Comparison of ENCODE assay signal across 18 cellular contexts in the genomic region with DNA sequence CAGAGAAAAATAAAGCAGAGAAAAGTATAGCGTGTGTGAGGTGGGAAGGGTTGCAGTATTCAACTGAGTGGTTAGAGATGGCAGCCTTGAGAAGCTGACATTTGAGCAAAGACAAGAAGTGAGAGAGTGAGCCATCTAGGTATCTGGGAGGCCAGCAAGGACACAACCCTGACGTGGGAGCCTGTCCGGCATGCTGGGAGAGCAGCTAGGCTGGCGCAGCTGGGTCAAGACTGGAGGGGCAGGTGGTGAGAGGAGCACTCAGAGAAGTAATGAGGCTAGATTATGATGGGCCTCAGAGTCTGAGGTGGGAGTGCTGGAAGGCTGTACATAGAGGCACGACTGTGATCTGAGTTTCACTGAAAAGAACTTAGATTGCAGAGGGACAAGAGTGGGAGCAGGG. TPM values are rescaled to one million over a fixed set of nuclear protein-coding genes. Genes with fewer than 3 reads are reported as not detected.
DNase-seq lines count a peak whose midpoint lies in the region; ATAC-seq and TF ChIP-seq lines count a peak whose summit lies in the region.
"Had no signal": no experiment of that assay in that cellular context is flagged by ENCODE, and none has a peak within 500 bp of the region (broad histone marks: within the 10 kb centered on the region; RNA-seq: fewer than 3 reads in every experiment).

No MANE protein-coding gene starts in this region.

- POLR2A ChIA-PET in activated CD4-positive, alpha-beta memory T cell treated with anti-CD3 and anti-CD28 coated beads, Interleukin-2, amount 10 ng/mL, durations not matched to agents 7 days and 5 days (lab: Charles Lee): interaction anchor here (1.0 kb wide), 1 partner anchor 13 kb away, joined by 3 read pairs; the partner anchor contains the start of gene TTPAL

- H3K9me3 Mint-ChIP-seq in activated naive CD4-positive, alpha-beta T cell treated with anti-CD3 and anti-CD28 coated beads, Interleukin-2, amount 50 U/mL, for 72 hours: no peaks in the 10 kb centered on the region
- no peaks in the 10 kb centered on the region for H3K9me3 Mint-ChIP-seq in activated CD4-positive, alpha-beta memory T cell treated with anti-CD3 and anti-CD28 coated beads, Interleukin-2, amount 10 ng/mL, durations not matched to agents 7 days and 5 days
- H3K9me3 Mint-ChIP-seq in memory B cell: no peaks in the 10 kb centered on the region
- no peaks in the 10 kb centered on the region for H3K9me3 Mint-ChIP-seq in type B pancreatic cell
- H3K9me3 Mint-ChIP-seq: IgD-negative memory B cell, WTC11 had no signal

- no peaks in the 10 kb centered on the region for H3K27me3 Mint-ChIP-seq in activated CD4-positive, alpha-beta memory T cell treated with anti-CD3 and anti-CD28 coated beads, Interleukin-2, amount 10 ng/mL, durations not matched to agents 7 days and 5 days
- no peaks in the 10 kb centered on the region for H3K27me3 Mint-ChIP-seq in memory B cell
- no peaks in the 10 kb centered on the region for H3K27me3 Mint-ChIP-seq in type B pancreatic cell
- H3K27me3 Mint-ChIP-seq: IgD-negative memory B cell had no signal

- DNase-seq in activated naive CD4-positive, alpha-beta T cell treated with anti-CD3 and anti-CD28 coated beads, Interleukin-2, amount 50 U/mL, for 72 hours (ENCODE audit: low spot score in 2 of 2): no peak
- no peak for DNase-seq in activated naive CD4-positive, alpha-beta T cell treated with Interleukin-2 at 50 U/mL for 16 hours
- DNase-seq in activated CD4-positive, alpha-beta memory T cell treated with anti-CD3 and anti-CD28 coated beads, Interleukin-2, amount 10 ng/mL, durations not matched to agents 7 days and 5 days: no peak
- DNase-seq in memory B cell (ENCODE audit: low spot score in 2 of 2) (no peak), type B pancreatic cell (ENCODE audit: extremely low spot score, unreplicated experiment) (no peak), GM13976 (ENCODE audit: low spot score) (no peak), iPS-NIHi11 (ENCODE audit: low spot score) (no peak)
- DNase-seq: activated CD4-positive, alpha-beta T cell treated with anti-CD3 and anti-CD28 coated beads, Interleukin-2, amount 50 U/mL, for 48 hours; body of pancreas; DMS 273 treated with DMSO at 0.1 percent for 48 hours; head of caudate nucleus; NCI-H2081; NCI-H345; NCI-H748 treated with DMSO at 0.1 percent for 48 hours had no signal

- no peak for ATAC-seq in activated naive CD4-positive, alpha-beta T cell treated with anti-CD3 and anti-CD28 coated beads, Interleukin-2, amount 50 U/mL, for 72 hours
- no peak for ATAC-seq in memory B cell (ENCODE audit: low read depth)
- no peak for ATAC-seq in GM18502 (IDR thresholded peaks at IDR 0.05; ENCODE audit: poor library complexity, unreplicated experiment)
- ATAC-seq: body of pancreas, HCT116, WTC11 had no signal

- no peaks in the 10 kb centered on the region for H3K36me3 Mint-ChIP-seq in activated naive CD4-positive, alpha-beta T cell treated with anti-CD3 and anti-CD28 coated beads, Interleukin-2, amount 50 U/mL, for 72 hours
- H3K36me3 Mint-ChIP-seq in activated CD4-positive, alpha-beta memory T cell treated with anti-CD3 and anti-CD28 coated beads, Interleukin-2, amount 10 ng/mL, durations not matched to agents 7 days and 5 days (ENCODE audit: low read depth): peaks cover 53% of the 10 kb centered on the region
- H3K36me3 Mint-ChIP-seq in memory B cell (peaks cover 25% of the 10 kb centered on the region), type B pancreatic cell (peaks cover 26% of the 10 kb centered on the region)
- H3K36me3 Mint-ChIP-seq: IgD-negative memory B cell had no signal

- in situ Hi-C loops in GM13976 (cut with MboI; ENCODE audit: low sequenced_read_pairs, unreplicated experiment): no loop called here

- CTCF ChIA-PET in activated CD4-positive, alpha-beta memory T cell treated with anti-CD3 and anti-CD28 coated beads, Interleukin-2, amount 10 ng/mL, durations not matched to agents 7 days and 5 days (lab: Charles Lee): no interaction called here

- no peak overlapping the region for H3K4me3 Mint-ChIP-seq in activated CD4-positive, alpha-beta memory T cell treated with anti-CD3 and anti-CD28 coated beads, Interleukin-2, amount 10 ng/mL, durations not matched to agents 7 days and 5 days
- H3K4me3 Mint-ChIP-seq in memory B cell (no peak overlapping the region), type B pancreatic cell (no peak overlapping the region)
- H3K4me3 Mint-ChIP-seq: WTC11 had no signal

- H3K4me1 Mint-ChIP-seq in activated CD4-positive, alpha-beta memory T cell treated with anti-CD3 and anti-CD28 coated beads, Interleukin-2, amount 10 ng/mL, durations not matched to agents 7 days and 5 days: peaks cover 26% of the 10 kb centered on the region
- H3K4me1 Mint-ChIP-seq in memory B cell: no peaks in the 10 kb centered on the region
- H3K4me1 Mint-ChIP-seq in type B pancreatic cell (ENCODE audit: unreplicated experiment): no peaks in the 10 kb centered on the region
- H3K4me1 Mint-ChIP-seq: WTC11 had no signal

- peak overlapping the region; percentile 4 to 45 for H3K27ac Mint-ChIP-seq in activated naive CD4-positive, alpha-beta T cell treated with anti-CD3 and anti-CD28 coated beads, Interleukin-2, amount 50 U/mL, for 72 hours
- peak overlapping the region; percentile 2 for H3K27ac Mint-ChIP-seq in activated CD4-positive, alpha-beta memory T cell treated with anti-CD3 and anti-CD28 coated beads, Interleukin-2, amount 10 ng/mL, durations not matched to agents 7 days and 5 days
- H3K27ac Mint-ChIP-seq in memory B cell (peak overlapping the region; percentile 25), type B pancreatic cell (peak overlapping the region; percentile 17)
- H3K27ac Mint-ChIP-seq: WTC11 had no signal

- TF ChIP-seq CTCF in type B pancreatic cell (conservative IDR thresholded peaks at IDR 0.05): no peak
- TF ChIP-seq CTCF in GM13976 (IDR thresholded peaks at IDR 0.05; ENCODE audit: borderline replicate concordance, control extremely low read depth, extremely low read depth, insufficient read depth, missing control alignments): no peak

RNA-seq across cellular contexts. Expression of gene TTPAL, which starts 12.9 kb away (rescaled TPM):
- total RNA-seq in activated naive CD4-positive, alpha-beta T cell treated with anti-CD3 and anti-CD28 coated beads, Interleukin-2, amount 50 U/mL, for 72 hours: 10 to 100 TPM in 1 of 2 donors, 1 to 10 TPM in 1; 7.5 to 15.4 TPM
- total RNA-seq in activated CD4-positive, alpha-beta memory T cell treated with anti-CD3 and anti-CD28 coated beads, Interleukin-2, amount 10 ng/mL, durations not matched to agents 7 days and 5 days: 10 to 100 TPM; 15.5 to 16.6 TPM
- total RNA-seq in type B pancreatic cell (ENCODE audit: low replicate concordance): 20.8 and 21.5 TPM in 2 replicates

RNA-seq across cellular contexts. Expression of gene SERINC3, which starts 33.3 kb away (rescaled TPM):
- 10 to 100 TPM; 58.2 to 59.8 TPM for total RNA-seq in activated naive CD4-positive, alpha-beta T cell treated with anti-CD3 and anti-CD28 coated beads, Interleukin-2, amount 50 U/mL, for 72 hours
- total RNA-seq in activated CD4-positive, alpha-beta memory T cell treated with anti-CD3 and anti-CD28 coated beads, Interleukin-2, amount 10 ng/mL, durations not matched to agents 7 days and 5 days: 10 to 100 TPM; 90.8 to 93.3 TPM
- 47.1 and 65.6 TPM in 2 replicates for total RNA-seq in type B pancreatic cell (ENCODE audit: low replicate concordance)
